In genomic region chr12:109111775-109112491, GRCh38 we compare ENCODE assay signal across 8 cellular contexts. TPM values are rescaled to one million over a fixed set of nuclear protein-coding genes. Genes with fewer than 3 reads are reported as not detected.
DNase-seq lines count a peak whose midpoint lies in the region; ATAC-seq, FAIRE-seq and TF ChIP-seq lines count a peak whose summit lies in the region.

No MANE protein-coding gene starts in this region.

- H4K8ac ChIP-seq in IMR-90 (ENCODE audit: low read depth in 2 of 2, low read length in 2 of 2): peak overlapping the region; percentile 5 to 53; a peak in 2 of 4 replicates

- H4K20me1 ChIP-seq in IMR-90 (ENCODE audit: insufficient read depth, low read length): no peaks in the 10 kb centered on the region
- H4K20me1 ChIP-seq in smooth muscle cell (ENCODE audit: low read depth): no peaks in the 10 kb centered on the region

- H3K23ac ChIP-seq in IMR-90 (ENCODE audit: low read depth, low read length): no peak overlapping the region

- H3K27me3 ChIP-seq in CD8-positive, alpha-beta T cell (ENCODE audit: insufficient read depth, low read length): no peaks in the 10 kb centered on the region
- no peaks in the 10 kb centered on the region for H3K27me3 ChIP-seq in IMR-90 (ENCODE audit: control insufficient read depth, insufficient read depth, low read length)
- H3K27me3 ChIP-seq in smooth muscle cell (ENCODE audit: low read depth): no peaks in the 10 kb centered on the region

- no peak overlapping the region for H2AK9ac ChIP-seq in IMR-90 (replicated peaks; ENCODE audit: low read depth, low read length, poor library complexity)

- H3K4ac ChIP-seq in IMR-90 (ENCODE audit: low read depth, low read length): 0 out of 2 replicates have a peak overlapping the region, but pooled peaks have one; percentile 23

- in situ Hi-C loops in IMR-90 (cut with MboI; ENCODE audit: low sequenced_read_pairs): loop anchor here (5.0 kb wide), 1 partner anchor 275 kb away; no protein-coding TSS in a partner anchor

- dilution Hi-C loops in IMR-90 (cut with HindIII; ENCODE audit: low sequenced_read_pairs, unreplicated experiment): no loop called here

- H2BK20ac ChIP-seq in IMR-90 (ENCODE audit: low read depth, low read length): no peak overlapping the region

- peaks cover 0 to 5% of the 10 kb centered on the region in 2 experiments; a peak in 1 of 4 replicates for H3K79me1 ChIP-seq in IMR-90 (ENCODE audit: low read depth in 1 of 2, low read length in 2 of 2)

- H3K9me3 ChIP-seq in CD8-positive, alpha-beta T cell (ENCODE audit: low read length): no peaks in the 10 kb centered on the region
- H3K9me3 ChIP-seq in IMR-90 (ENCODE audit: control insufficient read depth, insufficient read depth, low read length) (no peaks in the 10 kb centered on the region), kidney (ENCODE audit: control insufficient read depth in 1 of 2, low read length in 2 of 2) (no peaks in the 10 kb centered on the region), smooth muscle cell (replicated peaks; ENCODE audit: low read depth) (no peaks in the 10 kb centered on the region)

- no peaks in the 10 kb centered on the region for H3K79me2 ChIP-seq in smooth muscle cell (ENCODE audit: low read depth)

- TF ChIP-seq POLR2A in IMR-90 (IDR thresholded peaks at IDR 0.05; ENCODE audit: low read depth, low read length): no peak
- TF ChIP-seq POLR2A in GM12892 (IDR thresholded peaks at IDR 0.05; ENCODE audit: low read depth, low read length): no peak

- peak; percentile 10 to 65 (median 46) for DNase-seq in CD8-positive, alpha-beta T cell
- DNase-seq in IMR-90 (peak; percentile 49), WTC11 (ENCODE audit: low spot score) (peak; percentile 57), choroid plexus epithelial cell (ENCODE audit: low read depth) (peak; percentile 76), kidney (no peak), smooth muscle cell (lab: John Stamatoyannopoulos, UW; ENCODE audit: unreplicated experiment) (peak; percentile 24), H4 (ENCODE audit: low spot score) (no peak), GM12892 (ENCODE audit: insufficient read length) (no peak)

- no peak overlapping the region for H2BK5ac ChIP-seq in IMR-90 (ENCODE audit: low read depth, low read length, poor library complexity, severe bottlenecking)

- H3K4me3 ChIP-seq in CD8-positive, alpha-beta T cell (ENCODE audit: low read depth, low read length): peak overlapping the region; percentile 71
- H3K4me3 ChIP-seq in IMR-90 (ENCODE audit: insufficient read depth, low read depth, low read length) (peak overlapping the region; percentile 68), choroid plexus epithelial cell (ENCODE audit: low read depth, low read length) (peak overlapping the region; percentile 69), kidney (ENCODE audit: low read length in 2 of 2) (peak overlapping the region; percentile 82 to 85), smooth muscle cell (peak overlapping the region; percentile 65)

- peak; percentile 39 for ATAC-seq in CD8-positive, alpha-beta T cell
- ATAC-seq in IMR-90 (ENCODE audit: low read depth) (peak; percentile 38), WTC11 (peak; percentile 17)

- H3K27ac ChIP-seq in CD8-positive, alpha-beta T cell (ENCODE audit: low read depth, low read length): peak overlapping the region; percentile 73
- H3K27ac ChIP-seq in IMR-90 (ENCODE audit: insufficient read depth, low read length) (no peak overlapping the region), kidney (ENCODE audit: low read depth in 2 of 2, low read length in 2 of 2) (peak overlapping the region; percentile 98), smooth muscle cell (ENCODE audit: low read depth) (peak overlapping the region; percentile 93)

- no peak overlapping the region for H4K5ac ChIP-seq in IMR-90 (ENCODE audit: low read depth, low read length)

- peak overlapping the region; percentile 85 for H3K27ac Mint-ChIP-seq in CD8-positive, alpha-beta T cell
- H3K27ac Mint-ChIP-seq in WTC11: no peak overlapping the region

- intact Hi-C loops in CD8-positive, alpha-beta T cell (cut with DNase I, micrococcal nuclease): loop anchor here (1.0 to 5.0 kb wide), 6 partner anchors 14 to 550 kb away; partner anchors contain the start of genes ISCU (in 1 of the 2) and SART3 (in 1 of the 2)
- intact Hi-C loops in IMR-90 (cut with micrococcal nuclease) (loop anchor here (1.0 kb wide), 2 partner anchors 143 to 273 kb away; no protein-coding TSS in a partner anchor), kidney (cut with DNase I) (no loop called here)

- H3K4me3 Mint-ChIP-seq in CD8-positive, alpha-beta T cell: peak overlapping the region; percentile 83
- H3K4me3 Mint-ChIP-seq in WTC11: peak overlapping the region; percentile 56

- CTCF ChIA-PET in CD8-positive, alpha-beta T cell (lab: Charles Lee): interaction anchor here (0.8 to 2.7 kb wide), 19 partner anchors 9 to 282 kb away, joined by 3 to 33 read pairs (median 5); partner anchors contain the start of gene ALKBH2
- CTCF ChIA-PET in IMR-90 (lab: Yijun Ruan, JAX) (interaction anchor here (0.5 to 1.6 kb wide), 19 partner anchors 9 to 293 kb away, joined by 3 to 14 read pairs (median 4); no protein-coding TSS in a partner anchor), WTC11 (lab: Charles Lee) (interaction anchor here (0.6 to 2.4 kb wide), 45 partner anchors 8 to 494 kb away, joined by 3 to 20 read pairs (median 4); partner anchors contain the start of genes ALKBH2, MVK and UNG)

- no peaks in the 10 kb centered on the region for H3K27me3 Mint-ChIP-seq in CD8-positive, alpha-beta T cell (ENCODE audit: low read depth)
- no peaks in the 10 kb centered on the region for H3K27me3 Mint-ChIP-seq in WTC11 (ENCODE audit: low read depth)

- no peaks in the 10 kb centered on the region for H3K9me3 Mint-ChIP-seq in CD8-positive, alpha-beta T cell
- no peaks in the 10 kb centered on the region; the same call in 1 of the 2 replicates for H3K9me3 Mint-ChIP-seq in WTC11

- H3K36me3 ChIP-seq in CD8-positive, alpha-beta T cell (ENCODE audit: insufficient read depth, low read length): no peaks in the 10 kb centered on the region
- H3K36me3 ChIP-seq in IMR-90 (ENCODE audit: control insufficient read depth, insufficient read depth, low read length) (peaks cover 8% of the 10 kb centered on the region), kidney (ENCODE audit: control insufficient read depth in 1 of 2, insufficient read depth in 2 of 2, low read length in 2 of 2) (peaks cover 0 to 3% of the 10 kb centered on the region in 2 donors), smooth muscle cell (ENCODE audit: low read depth) (no peaks in the 10 kb centered on the region)

- no CpG with 5 or more reads among the region's 8 CpGs for WGBS in IMR-90 (ENCODE audit: extremely low coverage in 2 of 2, insufficient read length in 1 of 2), 2 experiments
- WGBS in smooth muscle cell (ENCODE audit: low lambda C conversion rate): 34% methylated on average over 8 of the region's 8 CpGs

- no peak overlapping the region for H2BK120ac ChIP-seq in IMR-90 (ENCODE audit: low read depth, low read length)

- H2AFZ ChIP-seq in IMR-90 (replicated peaks; ENCODE audit: low read length, poor library complexity) (peak overlapping the region; percentile 97), smooth muscle cell (ENCODE audit: low read depth) (peak overlapping the region; percentile 96)

- peaks cover 5% of the 10 kb centered on the region; the same call in 1 of the 2 replicates for H3K9me1 ChIP-seq in IMR-90 (ENCODE audit: insufficient read depth, low read length)

- TF ChIP-seq CTCF in CD8-positive, alpha-beta T cell (IDR thresholded peaks at IDR 0.05): peak; percentile 85
- peak; percentile 73 for TF ChIP-seq CTCF in IMR-90 (conservative IDR thresholded peaks at IDR 0.05; ENCODE audit: low read depth, low read length)
- peak; percentile 58 for TF ChIP-seq CTCF in WTC11 (IDR thresholded peaks at IDR 0.05)
- peak; percentile 88 for TF ChIP-seq CTCF in choroid plexus epithelial cell (conservative IDR thresholded peaks at IDR 0.05; ENCODE audit: low read depth, low read length)
- TF ChIP-seq CTCF in kidney (IDR thresholded peaks at IDR 0.05; ENCODE audit: borderline replicate concordance, extremely low read depth, insufficient read depth): peak; percentile 80
- TF ChIP-seq CTCF in smooth muscle cell (IDR thresholded peaks at IDR 0.05; ENCODE audit: borderline replicate concordance, insufficient read depth, poor library complexity, severe bottlenecking): peak; percentile 90

- peaks cover 16% of the 10 kb centered on the region for H3F3A ChIP-seq in smooth muscle cell (ENCODE audit: low read depth)

- TF ChIP-seq RAD21 in IMR-90 (IDR thresholded peaks at IDR 0.05; ENCODE audit: low read length): peak; percentile 49

- peaks cover 40% of the 10 kb centered on the region for H3K4me1 Mint-ChIP-seq in CD8-positive, alpha-beta T cell (ENCODE audit: low read depth)
- peaks cover 21% of the 10 kb centered on the region for H3K4me1 Mint-ChIP-seq in WTC11

- H2BK15ac ChIP-seq in IMR-90 (ENCODE audit: low read depth, low read length): no peak overlapping the region

- no peak overlapping the region for H2AK5ac ChIP-seq in IMR-90 (ENCODE audit: low read depth, low read length)

- FAIRE-seq in kidney (lab: Jason Lieb, UNC): peak; percentile 90
- FAIRE-seq in GM12892 (lab: Jason Lieb, UNC): no peak

- POLR2A ChIA-PET in CD8-positive, alpha-beta T cell (lab: Charles Lee): interaction anchor here (0.7 kb wide), 1 partner anchor 42 kb away, joined by 3 read pairs; no protein-coding TSS in a partner anchor
- POLR2A ChIA-PET in IMR-90 (lab: Charles Lee; ENCODE audit: unreplicated experiment) (interaction anchor here (0.6 kb wide), 1 partner anchor 152 kb away, joined by 4 read pairs; no protein-coding TSS in a partner anchor), WTC11 (lab: Charles Lee) (interaction anchor here (0.7 kb wide), 1 partner anchor 43 kb away, joined by 4 read pairs; no protein-coding TSS in a partner anchor)

- peaks cover 20% of the 10 kb centered on the region for H3K36me3 Mint-ChIP-seq in CD8-positive, alpha-beta T cell
- peaks cover 24% of the 10 kb centered on the region for H3K36me3 Mint-ChIP-seq in WTC11

- peak overlapping the region; percentile 81 for H3K4me2 ChIP-seq in IMR-90 (ENCODE audit: low read depth, low read length)
- H3K4me2 ChIP-seq in smooth muscle cell: peak overlapping the region; percentile 89

- no peak overlapping the region for H3K18ac ChIP-seq in IMR-90 (ENCODE audit: low read depth, low read length)

- H3K9ac ChIP-seq in IMR-90 (ENCODE audit: low read depth, low read length) (no peak overlapping the region; the same call in 1 of the 2 replicates), kidney (ENCODE audit: low read length in 2 of 2) (peak overlapping the region; percentile 74 to 96), smooth muscle cell (ENCODE audit: low read depth) (peak overlapping the region; percentile 89)

- no peak overlapping the region for H3K56ac ChIP-seq in IMR-90 (ENCODE audit: extremely low read depth, insufficient read depth, low read length)

- peaks cover 7% of the 10 kb centered on the region for H3K4me1 ChIP-seq in CD8-positive, alpha-beta T cell (ENCODE audit: insufficient read depth, low read length)
- H3K4me1 ChIP-seq in IMR-90 (ENCODE audit: control insufficient read depth, insufficient read depth, low read length) (no peaks in the 10 kb centered on the region), kidney (ENCODE audit: control insufficient read depth in 1 of 2, insufficient read depth in 1 of 2, low read depth in 1 of 2, low read length in 2 of 2) (peaks cover 28 to 35% of the 10 kb centered on the region in 2 donors), smooth muscle cell (ENCODE audit: low read depth) (peaks cover 18% of the 10 kb centered on the region)

- no TSS peak for BruUV-seq in IMR-90 (replicated peaks; lab: Mats Ljungman, UMichigan)

- H3K14ac ChIP-seq in IMR-90 (replicated peaks; ENCODE audit: low read depth, low read length): 0 out of 2 replicates have a peak overlapping the region, but pooled peaks have one; percentile 26

- H4K91ac ChIP-seq in IMR-90 (ENCODE audit: insufficient read depth, low read depth, low read length): peak overlapping the region; percentile 9; the same call in 1 of the 2 replicates

RNA-seq across cellular contexts. Expression of gene ACACB, which starts 4.5 kb away (rescaled TPM):
- 10 to 100 TPM; 20.2 to 23.4 TPM for total RNA-seq in CD8-positive, alpha-beta T cell
- 1.1 and 2.0 TPM in 2 replicates for total RNA-seq in IMR-90 (2012; rRNA removed)
- 1.3 and 2.1 TPM in 2 replicates for polyA plus RNA-seq in IMR-90 (2012; rRNA removed)
- polyA plus RNA-seq in IMR-90 (2012; cell fraction: cytosol; rRNA removed): 0.87 and 1.3 TPM in 2 replicates
- polyA plus RNA-seq in IMR-90 (2012; cell fraction: nucleus; rRNA removed; ENCODE audit: low replicate concordance): 3.0 and 3.9 TPM in 2 replicates
- total RNA-seq in WTC11 (2021): 20.0 to 21.6 TPM (median 20.9 TPM) in 3 replicates
- 56.8 TPM for total RNA-seq in kidney
- polyA plus RNA-seq in kidney (ENCODE audit: insufficient read depth, low read depth, low replicate concordance): 13.8 TPM
- 2.0 and 3.0 TPM in 2 replicates for total RNA-seq in smooth muscle cell
- 0.58 and 2.2 TPM in 2 replicates for polyA plus RNA-seq in smooth muscle cell
- total RNA-seq in H4 (2014; rRNA removed; shearing (Covaris generic)): 1.6 and 2.2 TPM in 2 replicates
- 0.64 TPM for polyA plus RNA-seq in GM12892 (2012; ENCODE audit: missing spikeins)

RNA-seq across cellular contexts. Expression of gene UNG, which starts 14.5 kb away (rescaled TPM):
- 1 to 10 TPM; 4.5 to 4.7 TPM for total RNA-seq in CD8-positive, alpha-beta T cell
- total RNA-seq in IMR-90 (2012; rRNA removed) (13.1 and 13.3 TPM in 2 replicates), WTC11 (2021) (125 to 135 TPM (median 127 TPM) in 3 replicates), kidney (24.9 TPM), smooth muscle cell (17.1 and 18.2 TPM in 2 replicates)
- polyA plus RNA-seq in IMR-90 (2012; rRNA removed) (14.5 and 16.0 TPM in 2 replicates), kidney (ENCODE audit: insufficient read depth, low read depth, low replicate concordance) (30.3 TPM), smooth muscle cell (22.8 and 27.3 TPM in 2 replicates)
- 7.7 and 16.7 TPM in 2 replicates for polyA plus RNA-seq in IMR-90 (2012; cell fraction: cytosol; rRNA removed)
- 4.3 and 7.7 TPM in 2 replicates for polyA plus RNA-seq in IMR-90 (2012; cell fraction: nucleus; rRNA removed; ENCODE audit: low replicate concordance)
- total RNA-seq in H4 (2014; rRNA removed; shearing (Covaris generic)): 57.7 and 58.0 TPM in 2 replicates
- 49.9 TPM for polyA plus RNA-seq in GM12892 (2012; ENCODE audit: missing spikeins)

RNA-seq across cellular contexts. Expression of gene ALKBH2, which starts 18.7 kb away (rescaled TPM):
- 10 to 100 TPM in 1 of 2 experiments, 1 to 10 TPM in 1; 9.8 to 12.8 TPM for total RNA-seq in CD8-positive, alpha-beta T cell
- total RNA-seq in IMR-90 (2012; rRNA removed) (14.9 and 18.3 TPM in 2 replicates), WTC11 (2021) (15.2 to 20.7 TPM (median 19.8 TPM) in 3 replicates), kidney (14.7 TPM), smooth muscle cell (6.3 and 13.6 TPM in 2 replicates)
- polyA plus RNA-seq in IMR-90 (2012; rRNA removed) (14.1 and 17.8 TPM in 2 replicates), kidney (ENCODE audit: insufficient read depth, low read depth, low replicate concordance) (18.8 TPM), smooth muscle cell (17.6 and 23.3 TPM in 2 replicates)
- 8.6 and 11.2 TPM in 2 replicates for polyA plus RNA-seq in IMR-90 (2012; cell fraction: cytosol; rRNA removed)
- polyA plus RNA-seq in IMR-90 (2012; cell fraction: nucleus; rRNA removed; ENCODE audit: low replicate concordance): 20.8 and 47.9 TPM in 2 replicates
- total RNA-seq in H4 (2014; rRNA removed; shearing (Covaris generic)): 18.1 and 19.5 TPM in 2 replicates
- polyA plus RNA-seq in GM12892 (2012; ENCODE audit: missing spikeins): 24.5 TPM

RNA-seq across cellular contexts. Expression of gene USP30, which starts 59.6 kb away (rescaled TPM):
- 10 to 100 TPM; 28.2 to 33.1 TPM for total RNA-seq in CD8-positive, alpha-beta T cell
- total RNA-seq in IMR-90 (2012; rRNA removed) (8.9 and 10.4 TPM in 2 replicates), WTC11 (2021) (6.9 to 8.6 TPM (median 7.1 TPM) in 3 replicates), kidney (16.1 TPM), smooth muscle cell (15.1 and 19.9 TPM in 2 replicates)
- polyA plus RNA-seq in IMR-90 (2012; rRNA removed) (9.9 and 11.2 TPM in 2 replicates), kidney (ENCODE audit: insufficient read depth, low read depth, low replicate concordance) (9.6 TPM), smooth muscle cell (9.1 and 10.3 TPM in 2 replicates)
- polyA plus RNA-seq in IMR-90 (2012; cell fraction: cytosol; rRNA removed): 7.6 and 10.4 TPM in 2 replicates
- 23.8 and 26.5 TPM in 2 replicates for polyA plus RNA-seq in IMR-90 (2012; cell fraction: nucleus; rRNA removed; ENCODE audit: low replicate concordance)
- 10.2 and 11.7 TPM in 2 replicates for total RNA-seq in H4 (2014; rRNA removed; shearing (Covaris generic))
- polyA plus RNA-seq in GM12892 (2012; ENCODE audit: missing spikeins): 5.4 TPM

Comparison
In these comparisons a context has a peak if more than half of its experiments do, and no peak if none do; other contexts are left out.
1. DNase-seq: peak in CD8-positive, alpha-beta T cell (7 of 7), IMR-90 (single experiment), WTC11 (single experiment), choroid plexus epithelial cell (single experiment) and smooth muscle cell (single experiment); none in kidney (single experiment), H4 (single experiment) and GM12892 (single experiment).
2. Peak in every context shown above with its lines, with median percentiles within 50 percentile points of each other: ATAC-seq, H3K4me3 ChIP-seq and CTCF ChIP-seq.